In the genomic region with DNA sequence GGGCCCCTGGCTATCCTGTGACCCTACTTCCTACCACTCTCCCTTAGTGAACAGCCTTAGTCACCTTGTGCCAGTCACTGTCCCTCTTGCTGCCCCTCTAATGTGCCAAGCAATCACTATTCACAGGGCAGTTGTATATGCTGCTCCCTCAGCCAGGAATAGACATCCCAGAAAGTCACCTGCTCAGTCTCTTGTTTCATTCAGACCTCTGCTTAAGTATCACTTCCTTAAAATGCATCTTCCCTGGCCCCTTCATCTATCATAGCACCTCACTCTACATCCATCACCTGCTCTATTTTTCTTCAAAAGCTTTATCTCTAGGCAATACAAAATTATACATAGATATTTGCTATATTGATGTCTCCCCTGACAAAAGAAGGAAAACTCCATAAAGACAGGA, we compare ENCODE assay signal across 28 cellular contexts.
DNase-seq lines count a peak whose midpoint lies in the region; ATAC-seq, FAIRE-seq and TF ChIP-seq lines count a peak whose summit lies in the region.
"Had no signal": no experiment of that assay in that cellular context is flagged by ENCODE, and none has a peak within 500 bp of the region (broad histone marks: within the 10 kb centered on the region; RNA-seq: fewer than 3 reads in every experiment).

No MANE protein-coding gene starts in this region.

- H3K79me2 ChIP-seq in GM12878 (ENCODE audit: control insufficient read depth, insufficient read depth, low read length): no peaks in the 10 kb centered on the region
- H3K79me2 ChIP-seq: parathyroid adenoma had no signal

- no peak for TF ChIP-seq EP300 in GM12878 (IDR thresholded peaks at IDR 0.05; ENCODE audit: borderline replicate concordance in 1 of 2, control insufficient read depth in 1 of 2, low read depth in 2 of 2, low read length in 2 of 2)

- no peak overlapping the region for H2AFZ ChIP-seq in GM12878 (ENCODE audit: control insufficient read depth, low read depth, low read length)
- H2AFZ ChIP-seq: neural progenitor cell, parathyroid adenoma had no signal

- SMC1A ChIA-PET in GM12878 (lab: Charles Lee; ENCODE audit: uncharacterized antibody, unreplicated experiment): no interaction called here

- intact Hi-C loops in GM12878 (cut with micrococcal nuclease; ENCODE audit: unreplicated experiment): no loop called here
- intact Hi-C loops in body of pancreas (cut with DNase I): no loop called here

- no peak overlapping the region for H3K9ac ChIP-seq in GM12878 (ENCODE audit: control insufficient read depth, insufficient read depth, low read length)
- H3K9ac ChIP-seq: neural progenitor cell, parathyroid adenoma, SK-N-SH had no signal

- H3K4me3 ChIP-seq in GM12878 (no peak overlapping the region), body of pancreas (no peak overlapping the region), BE2C (ENCODE audit: low read depth, low read length) (no peak overlapping the region)
- H3K4me3 ChIP-seq: esophagus squamous epithelium, neural progenitor cell, right atrium auricular region had no signal

- no peaks in the 10 kb centered on the region for H3K36me3 ChIP-seq in GM12878 (ENCODE audit: control insufficient read depth in 2 of 2, insufficient read depth in 2 of 2, low read length in 1 of 2)
- no peaks in the 10 kb centered on the region for H3K36me3 ChIP-seq in body of pancreas (replicated peaks in 1 of 2; ENCODE audit: insufficient read depth in 1 of 2, low read depth in 2 of 2)
- H3K36me3 ChIP-seq in BE2C: no peaks in the 10 kb centered on the region
- H3K36me3 ChIP-seq: esophagus squamous epithelium, neural progenitor cell, right atrium auricular region had no signal

- TF ChIP-seq POLR2A in GM12878 (IDR thresholded peaks at IDR 0.05; ENCODE audit: low read depth, low read length) (no peak), body of pancreas (IDR thresholded peaks at IDR 0.05) (no peak)

- no TSS peak for BruUV-seq in GM12878 (replicated peaks; lab: Mats Ljungman, UMichigan)

- TF ChIP-seq CTCF in GM12878 (IDR thresholded peaks at IDR 0.05 in 2 of 3, conservative IDR thresholded peaks at IDR 0.05 in 1 of 3; ENCODE audit: control insufficient read depth in 2 of 3, extremely low read depth in 1 of 3, insufficient read depth in 1 of 3, low read depth in 3 of 3, low read length in 3 of 3) (no peak), body of pancreas (IDR thresholded peaks at IDR 0.05) (no peak), BE2C (IDR thresholded peaks at IDR 0.05; ENCODE audit: low read depth, low read length) (no peak)

- H3K27me3 ChIP-seq in GM12878 (replicated peaks in 1 of 2; ENCODE audit: control insufficient read depth in 2 of 2, insufficient read depth in 2 of 2, low read length in 1 of 2) (no peaks in the 10 kb centered on the region), body of pancreas (no peaks in the 10 kb centered on the region), BE2C (no peaks in the 10 kb centered on the region)
- H3K27me3 ChIP-seq: neural progenitor cell, right atrium auricular region had no signal

- RAD21 ChIA-PET in GM12878 (lab: Charles Lee; ENCODE audit: unreplicated experiment): no interaction called here

- ATAC-seq in GM18868 (IDR thresholded peaks at IDR 0.05; ENCODE audit: unreplicated experiment) (peak; percentile 66), GM21529 (IDR thresholded peaks at IDR 0.05; ENCODE audit: unreplicated experiment) (peak; percentile 82), HG03139 (IDR thresholded peaks at IDR 0.05; ENCODE audit: unreplicated experiment) (peak; percentile 80), GM12878 (peak; percentile 63), body of pancreas (no peak)
- ATAC-seq: HCT116, left colon had no signal

- H3K9me3 ChIP-seq in GM12878 (replicated peaks; ENCODE audit: control insufficient read depth, insufficient read depth, low read length): no peaks in the 10 kb centered on the region; the same call in 2 of the 3 replicates
- H3K9me3 ChIP-seq in body of pancreas: no peaks in the 10 kb centered on the region
- no peaks in the 10 kb centered on the region for H3K9me3 ChIP-seq in BE2C
- H3K9me3 ChIP-seq: esophagus squamous epithelium, right atrium auricular region, SK-N-SH had no signal

- H3K4me1 ChIP-seq in GM12878 (ENCODE audit: control insufficient read depth, insufficient read depth, low read length) (peaks cover 4% of the 10 kb centered on the region), body of pancreas (no peaks in the 10 kb centered on the region), BE2C (no peaks in the 10 kb centered on the region)
- H3K4me1 ChIP-seq: esophagus squamous epithelium, neural progenitor cell, right atrium auricular region had no signal

- no peak overlapping the region for H3K4me2 ChIP-seq in GM12878 (ENCODE audit: control insufficient read depth, insufficient read depth)
- H3K4me2 ChIP-seq: neural progenitor cell, SK-N-SH had no signal

- POLR2A ChIA-PET in GM12878 (lab: Charles Lee): no interaction called here

- DNase-seq in GM12878 (ENCODE audit: low read depth, low spot score) (no peak), iPS-NIHi11 (ENCODE audit: low spot score) (no peak), epidermal melanocyte (ENCODE audit: insufficient read length, low spot score) (no peak), body of pancreas (no peak), BE2C (no peak)
- DNase-seq: activated gamma-delta T cell, caudate nucleus, DMS153, esophagus squamous epithelium, foreskin melanocyte, immature natural killer cell, KG1, left colon, mammary epithelial cell, MM.1S, NCI-H1417 treated with DMSO at 0.1 percent for 48 hours, NCI-H2081 treated with DMSO at 0.1 percent for 48 hours, NCI-H345, NCI-H774, SK-N-SH had no signal

- TF ChIP-seq RAD21 in GM12878 (IDR thresholded peaks at IDR 0.05; ENCODE audit: insufficient read depth, low read depth, low read length): no peak

- CTCF ChIA-PET in GM12878 (lab: Yijun Ruan, JAX): interaction anchor here (1.3 kb wide), 1 partner anchor 25 kb away, joined by 3 read pairs; no protein-coding TSS in a partner anchor

- no peak for FAIRE-seq in GM12878 (lab: Jason Lieb, UNC)
- FAIRE-seq: astrocyte had no signal

- in situ Hi-C loops in GM12878 (cut with MboI): no loop called here

- H4K20me1 ChIP-seq in GM12878 (ENCODE audit: control insufficient read depth, insufficient read depth): no peaks in the 10 kb centered on the region

- H3K27ac ChIP-seq in GM12878 (ENCODE audit: control insufficient read depth, insufficient read depth) (no peak overlapping the region), body of pancreas (no peak overlapping the region)
- H3K27ac ChIP-seq: esophagus squamous epithelium, neural progenitor cell, parathyroid adenoma, right atrium auricular region had no signal

TF ChIP-seq in GM12878, 131 proteins besides CTCF, POLR2A, EP300 and RAD21 (continues in another document):
- TF ChIP-seq BCL11A (IDR thresholded peaks at IDR 0.05; ENCODE audit: low read depth, low read length) (no peak), TCF12 (IDR thresholded peaks at IDR 0.05; ENCODE audit: low read depth, low read length) (no peak), YBX1 (IDR thresholded peaks at IDR 0.05) (no peak), ZNF622 (IDR thresholded peaks at IDR 0.05) (no peak), MXI1 (IDR thresholded peaks at IDR 0.05; ENCODE audit: low read depth, low read length) (no peak), E2F8 (IDR thresholded peaks at IDR 0.05; ENCODE audit: low read depth, partially characterized antibody) (no peak), SUZ12 (IDR thresholded peaks at IDR 0.05; ENCODE audit: unreplicated experiment) (no peak), STAT3 (IDR thresholded peaks at IDR 0.05; ENCODE audit: low read depth, low read length) (no peak), BHLHE40 (IDR thresholded peaks at IDR 0.05; ENCODE audit: borderline replicate concordance in 1 of 2, low read depth in 2 of 2, low read length in 1 of 2) (peak in 1 of 2 experiments; percentile 18; a peak in 1 of 4 replicates), IKZF2 (IDR thresholded peaks at IDR 0.05) (peak in 1 of 2 experiments; percentile 22; a peak in 1 of 4 replicates), ATF7 (IDR thresholded peaks at IDR 0.05; ENCODE audit: low read depth) (no peak), ATF2 (IDR thresholded peaks at IDR 0.05; ENCODE audit: low read length) (no peak), JUND (IDR thresholded peaks at IDR 0.05; ENCODE audit: low read depth, low read length) (no peak), SPI1 (IDR thresholded peaks at IDR 0.05; ENCODE audit: borderline replicate concordance, insufficient read depth, low read depth, low read length) (peak; percentile 74), IKZF1 (conservative IDR thresholded peaks at IDR 0.05) (no peak), HDAC6 (IDR thresholded peaks at IDR 0.05; ENCODE audit: unreplicated experiment) (no peak), STAT1 (conservative IDR thresholded peaks at IDR 0.05) (no peak)
